Comparison of ENCODE assay signal across 12 cellular contexts in the genomic region with DNA sequence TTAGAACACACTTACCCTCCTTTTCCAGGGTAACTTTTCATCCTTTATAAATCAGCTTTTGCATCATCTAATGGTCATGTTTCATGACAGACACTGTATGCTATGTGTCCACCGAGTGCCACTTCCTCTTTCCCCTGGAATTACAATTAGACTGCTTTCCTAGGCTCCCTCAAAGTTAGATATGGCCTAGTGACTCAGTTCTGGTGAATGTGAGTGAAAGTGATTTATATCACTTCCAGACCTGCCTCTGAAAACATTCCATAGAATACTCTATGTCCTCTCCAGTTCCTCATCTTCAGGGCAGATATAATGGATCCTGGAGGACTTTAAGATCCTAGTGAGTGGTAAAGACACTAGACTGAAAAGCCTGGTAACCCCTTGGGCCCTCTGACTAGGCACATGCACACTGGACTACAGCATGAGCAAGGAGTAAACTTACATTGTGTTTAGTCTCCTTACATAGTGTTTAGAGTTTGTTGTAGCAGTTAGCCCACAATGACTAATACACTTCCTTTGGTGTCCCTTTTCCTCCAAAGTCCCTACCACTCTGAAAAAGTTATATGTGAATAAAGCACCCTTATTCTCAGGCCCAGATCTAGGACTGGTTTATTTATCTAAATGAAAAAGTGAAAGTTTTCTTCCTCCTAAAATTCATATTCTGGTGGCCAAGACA. TPM values are rescaled to one million over a fixed set of nuclear protein-coding genes. Genes with fewer than 3 reads are reported as not detected.
DNase-seq lines count a peak whose midpoint lies in the region; ATAC-seq and TF ChIP-seq lines count a peak whose summit lies in the region.
"Had no signal": no experiment of that assay in that cellular context is flagged by ENCODE, and none has a peak within 500 bp of the region (broad histone marks: within the 10 kb centered on the region; RNA-seq: fewer than 3 reads in every experiment).

No MANE protein-coding gene starts in this region.

- intact Hi-C loops in left cardiac atrium (cut with DNase I) = no loop called here
- intact Hi-C loops in left ventricle myocardium superior (cut with micrococcal nuclease) = no loop called here

- no peaks in the 10 kb centered on the region for H3K9me3 ChIP-seq in HAP-1

- no peaks in the 10 kb centered on the region for H3K4me1 ChIP-seq in HAP-1
- H3K4me1 ChIP-seq: BLaER1 had no signal

- no peak for TF ChIP-seq CTCF in foreskin fibroblast (IDR thresholded peaks at IDR 0.05; ENCODE audit: low read depth, low read length)

- no peaks in the 10 kb centered on the region for H3K36me3 ChIP-seq in HAP-1 (replicated peaks)
- H3K36me3 ChIP-seq: BLaER1 had no signal

- ATAC-seq in left cardiac atrium = peak; percentile 23 to 26
- ATAC-seq in left ventricle myocardium superior = no peak
- peak; percentile 91 for ATAC-seq in SK-N-SH treated with all-trans-retinoic acid at 6 μM for 48 hours
- no peak for ATAC-seq in GM18498 (IDR thresholded peaks at IDR 0.05; ENCODE audit: unreplicated experiment)
- ATAC-seq in GM21723 (IDR thresholded peaks at IDR 0.05; ENCODE audit: unreplicated experiment) = no peak
- ATAC-seq: HepG2 had no signal

- no peaks in the 10 kb centered on the region for H3K27me3 ChIP-seq in HAP-1 (ENCODE audit: low read depth)
- H3K27me3 ChIP-seq: BLaER1 had no signal

- in situ Hi-C loops in HAP-1 (cut with MboI; ENCODE audit: low sequenced_read_pairs) = no loop called here

- DNase-seq in left cardiac atrium (no peak), left ventricle myocardium superior (no peak), foreskin fibroblast (peak; percentile 88 to 89), HAP-1 (ENCODE audit: low spot score in 2 of 2) (no peak)
- no peak for DNase-seq in stimulated activated CD4-positive, alpha-beta T cell treated with anti-CD3 and anti-CD28 coated beads, Interleukin-15, amount 100 ng/mL, for 24 hours
- DNase-seq: activated CD4-positive, alpha-beta T cell treated with anti-CD3 and anti-CD28 coated beads for 4 hours; stimulated activated CD8-positive, alpha-beta memory T cell treated with anti-CD3 and anti-CD28 coated beads, Interleukin-4, amount 100 ng/mL, for 48 hours had no signal

- no peak overlapping the region for H3K4me3 ChIP-seq in foreskin fibroblast (ENCODE audit: low read depth in 1 of 2, low read length in 2 of 2)
- no peak overlapping the region for H3K4me3 ChIP-seq in HAP-1
- H3K4me3 ChIP-seq: BLaER1 had no signal

TF ChIP-seq in SK-N-SH treated with all-trans-retinoic acid at 6 μM for 48 hours, 23 proteins besides CTCF, POLR2A, EP300 and RAD21:
- TF ChIP-seq CREB5 (CRISPR knock-in tag; IDR thresholded peaks at IDR 0.05; ENCODE audit: low read depth) (no peak), ISL1 (CRISPR knock-in tag; IDR thresholded peaks at IDR 0.05) (peak; percentile 63)
- TF ChIP-seq, protein P1, sequence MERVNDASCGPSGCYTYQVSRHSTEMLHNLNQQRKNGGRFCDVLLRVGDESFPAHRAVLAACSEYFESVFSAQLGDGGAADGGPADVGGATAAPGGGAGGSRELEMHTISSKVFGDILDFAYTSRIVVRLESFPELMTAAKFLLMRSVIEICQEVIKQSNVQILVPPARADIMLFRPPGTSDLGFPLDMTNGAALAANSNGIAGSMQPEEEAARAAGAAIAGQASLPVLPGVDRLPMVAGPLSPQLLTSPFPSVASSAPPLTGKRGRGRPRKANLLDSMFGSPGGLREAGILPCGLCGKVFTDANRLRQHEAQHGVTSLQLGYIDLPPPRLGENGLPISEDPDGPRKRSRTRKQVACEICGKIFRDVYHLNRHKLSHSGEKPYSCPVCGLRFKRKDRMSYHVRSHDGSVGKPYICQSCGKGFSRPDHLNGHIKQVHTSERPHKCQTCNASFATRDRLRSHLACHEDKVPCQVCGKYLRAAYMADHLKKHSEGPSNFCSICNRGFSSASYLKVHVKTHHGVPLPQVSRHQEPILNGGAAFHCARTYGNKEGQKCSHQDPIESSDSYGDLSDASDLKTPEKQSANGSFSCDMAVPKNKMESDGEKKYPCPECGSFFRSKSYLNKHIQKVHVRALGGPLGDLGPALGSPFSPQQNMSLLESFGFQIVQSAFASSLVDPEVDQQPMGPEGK (CRISPR knock-in tag; IDR thresholded peaks at IDR 0.05; ENCODE audit: borderline replicate concordance) = 0 out of 2 replicates have a peak, but pooled peaks have one; percentile 23

RNA-seq across cellular contexts. Expression of gene GPR88, which starts 59.3 kb away (rescaled TPM):
- total RNA-seq in left cardiac atrium = under 1 TPM; 0.09 to 0.10 TPM
- total RNA-seq in left ventricle myocardium superior = not detected
- total RNA-seq: HepG2 had no signal

Comparison
In these comparisons a context has a peak if more than half of its experiments do, and no peak if none do; other contexts are left out.
1. ATAC-seq: peak in left cardiac atrium (2 of 2) and SK-N-SH treated with all-trans-retinoic acid at 6 μM for 48 hours (single experiment); none in left ventricle myocardium superior (single experiment), GM18498 (single experiment) and GM21723 (single experiment).
2. DNase-seq: peak in foreskin fibroblast (2 of 2); none in left cardiac atrium (single experiment), left ventricle myocardium superior (single experiment), stimulated activated CD4-positive, alpha-beta T cell treated with anti-CD3 and anti-CD28 coated beads, Interleukin-15, amount 100 ng/mL, for 24 hours (single experiment) and HAP-1 (0 of 2).